In genomic region chr17:76034433-76035185, GRCh38 we compare ENCODE assay signal across 29 cellular contexts. TPM values are rescaled to one million over a fixed set of nuclear protein-coding genes. Genes with fewer than 3 reads are reported as not detected.
A peak's percentile ranks its signal among the peaks of the same experiment; 100 is the strongest.
DNase-seq lines count a peak whose midpoint lies in the region; FAIRE-seq and TF ChIP-seq lines count a peak whose summit lies in the region.
"Had no signal": no experiment of that assay in that cellular context is flagged by ENCODE, and none has a peak within 500 bp of the region (broad histone marks: within the 10 kb centered on the region; RNA-seq: fewer than 3 reads in every experiment).

No MANE protein-coding gene starts in this region.

- intact Hi-C loops in left ventricle myocardium inferior (cut with micrococcal nuclease): no loop called here

- H3K27me3 ChIP-seq in cardiac muscle cell: no peaks in the 10 kb centered on the region
- no peaks in the 10 kb centered on the region for H3K27me3 ChIP-seq in left ventricle myocardium inferior (ENCODE audit: low read depth)
- no peaks in the 10 kb centered on the region for H3K27me3 ChIP-seq in astrocyte (ENCODE audit: insufficient read depth, low read length)
- no peaks in the 10 kb centered on the region for H3K27me3 ChIP-seq in neuronal stem cell (ENCODE audit: control insufficient read depth in 3 of 3, insufficient read depth in 3 of 3, low read depth in 1 of 3, low read length in 3 of 3)
- H3K27me3 ChIP-seq: BE2C had no signal

- peak overlapping the region; percentile 44 for H3K27ac Mint-ChIP-seq in astrocyte (ENCODE audit: unreplicated experiment)
- H3K27ac Mint-ChIP-seq: activated CD4-positive, alpha-beta T cell treated with anti-CD3 and anti-CD28 coated beads for 36 hours; activated naive CD8-positive, alpha-beta T cell; immature natural killer cell had no signal

- no peak overlapping the region for H3K4me3 Mint-ChIP-seq in astrocyte (ENCODE audit: unreplicated experiment)
- H3K4me3 Mint-ChIP-seq: activated CD4-positive, alpha-beta T cell treated with anti-CD3 and anti-CD28 coated beads for 36 hours; activated naive CD8-positive, alpha-beta T cell; immature natural killer cell had no signal

- H3K23ac ChIP-seq in neuronal stem cell (ENCODE audit: low read depth, low read length, poor library complexity): no peak overlapping the region

- H3K9me3 ChIP-seq in cardiac muscle cell (ENCODE audit: low read depth): no peaks in the 10 kb centered on the region
- H3K9me3 ChIP-seq in left ventricle myocardium inferior (replicated peaks): no peaks in the 10 kb centered on the region
- peaks cover 4% of the 10 kb centered on the region for H3K9me3 ChIP-seq in astrocyte (ENCODE audit: insufficient read depth, low read depth, low read length)
- H3K9me3 ChIP-seq in neuronal stem cell (replicated peaks in 1 of 2; ENCODE audit: control insufficient read depth in 2 of 2, insufficient read depth in 1 of 2, low read depth in 1 of 2, low read length in 2 of 2): peaks cover 0 to 19% of the 10 kb centered on the region in 2 donors
- H3K9me3 ChIP-seq: psoas muscle had no signal

- H3K4me1 Mint-ChIP-seq in astrocyte (ENCODE audit: low read depth, unreplicated experiment): peaks cover under 1% of the 10 kb centered on the region

- H2AFZ ChIP-seq in astrocyte (ENCODE audit: low read depth, low read length) (no peak overlapping the region), neuronal stem cell (ENCODE audit: low read length) (no peak overlapping the region)

- FAIRE-seq in astrocyte (lab: Jason Lieb, UNC): no peak
- FAIRE-seq: colon, GM12892, HepG2, RCC 7860 had no signal

- H3K4ac ChIP-seq in neuronal stem cell (ENCODE audit: low read length): no peak overlapping the region

- H3K79me1 ChIP-seq in neuronal stem cell (ENCODE audit: low read depth, low read length): no peaks in the 10 kb centered on the region

- H3K14ac ChIP-seq in neuronal stem cell (ENCODE audit: low read length): no peak overlapping the region

- H3K36me3 Mint-ChIP-seq in astrocyte (ENCODE audit: low read depth, unreplicated experiment): peaks cover 18% of the 10 kb centered on the region
- H3K36me3 Mint-ChIP-seq: activated naive CD8-positive, alpha-beta T cell had no signal

- no peak for DNase-seq in cardiac muscle cell (ENCODE audit: low read depth in 1 of 2, low spot score in 1 of 2)
- no peak for DNase-seq in left ventricle myocardium inferior
- no peak for DNase-seq in astrocyte (ENCODE audit: low read depth)
- DNase-seq in neuronal stem cell (ENCODE audit: low spot score): no peak
- no peak for DNase-seq in GDM1 (lab: John Stamatoyannopoulos, UW)
- no peak for DNase-seq in iPS-NIHi7 (ENCODE audit: extremely low spot score)
- no peak for DNase-seq in SW 1271 (lab: John Stamatoyannopoulos, UW)
- DNase-seq: ACHN; activated CD4-positive, alpha-beta T cell treated with anti-CD3 and anti-CD28 coated beads for 36 hours; BE2C; CD8-positive, alpha-beta memory T cell; HCEC 1CT; hypothalamus; immature natural killer cell; Karpas-422; left cardiac atrium; mammary epithelial cell; NCI-H1417 treated with DMSO at 0.1 percent for 48 hours; NCI-H2081 treated with DMSO at 0.1 percent for 48 hours; NCI-H446; psoas muscle; SHP77 treated with DMSO at 0.1 percent for 48 hours; stimulated activated CD4-positive, alpha-beta T cell treated with anti-CD3 and anti-CD28 coated beads, Interleukin-4, amount 100 ng/mL, for 24 hours had no signal

- no CpG with 5 or more reads among the region's 10 CpGs for WGBS in neuronal stem cell (ENCODE audit: extremely low coverage in 2 of 2, insufficient read length in 2 of 2, insufficient replicate concordance in 1 of 2), 2 donors

- no peaks in the 10 kb centered on the region for H3K9me3 Mint-ChIP-seq in astrocyte (ENCODE audit: unreplicated experiment)
- H3K9me3 Mint-ChIP-seq: CD8-positive, alpha-beta memory T cell; immature natural killer cell had no signal

- no peak overlapping the region for H4K91ac ChIP-seq in neuronal stem cell (ENCODE audit: low read depth, low read length, poor library complexity)

- no peak overlapping the region for H2BK12ac ChIP-seq in neuronal stem cell (ENCODE audit: low read length)

- H2AK5ac ChIP-seq in neuronal stem cell (ENCODE audit: low read depth, low read length): no peak overlapping the region

- H3K4me1 ChIP-seq in cardiac muscle cell (ENCODE audit: low read depth): peaks cover 16% of the 10 kb centered on the region
- H3K4me1 ChIP-seq in left ventricle myocardium inferior: peaks cover 10% of the 10 kb centered on the region
- H3K4me1 ChIP-seq in astrocyte (ENCODE audit: insufficient read depth, low read length): peaks cover 4% of the 10 kb centered on the region
- H3K4me1 ChIP-seq in neuronal stem cell (ENCODE audit: control insufficient read depth in 2 of 2, insufficient read depth in 1 of 2, low read depth in 1 of 2, low read length in 2 of 2): peaks cover 3 to 10% of the 10 kb centered on the region in 2 donors
- H3K4me1 ChIP-seq: psoas muscle had no signal

- H3K4me2 ChIP-seq in astrocyte (ENCODE audit: low read length) (no peak overlapping the region), neuronal stem cell (ENCODE audit: insufficient read depth, low read length, poor library complexity, severe bottlenecking) (no peak overlapping the region)

- H2BK120ac ChIP-seq in neuronal stem cell (ENCODE audit: low read depth, low read length): no peak overlapping the region

- H3K79me2 ChIP-seq in astrocyte (ENCODE audit: insufficient read depth, low read length): no peaks in the 10 kb centered on the region

- H4K8ac ChIP-seq in neuronal stem cell (ENCODE audit: low read depth, low read length): no peak overlapping the region

- H3K27ac ChIP-seq in cardiac muscle cell: peak overlapping the region; percentile 62
- no peak overlapping the region for H3K27ac ChIP-seq in left ventricle myocardium inferior (replicated peaks)
- H3K27ac ChIP-seq in astrocyte (ENCODE audit: low read depth, low read length): no peak overlapping the region
- no peak overlapping the region for H3K27ac ChIP-seq in neuronal stem cell (replicated peaks; ENCODE audit: low read length)
- H3K27ac ChIP-seq: psoas muscle had no signal

- H3K9ac ChIP-seq in astrocyte (ENCODE audit: low read length) (no peak overlapping the region), neuronal stem cell (ENCODE audit: low read depth, low read length, poor library complexity) (peak overlapping the region; percentile 36)

- no peak overlapping the region for H2BK5ac ChIP-seq in neuronal stem cell (ENCODE audit: low read length)

- H4K20me1 ChIP-seq in astrocyte (ENCODE audit: insufficient read depth, low read length): peaks cover 21% of the 10 kb centered on the region

- no peak overlapping the region for H3K18ac ChIP-seq in neuronal stem cell (ENCODE audit: low read length)

- H3K4me3 ChIP-seq in cardiac muscle cell: no peak overlapping the region
- no peak overlapping the region for H3K4me3 ChIP-seq in left ventricle myocardium inferior
- no peak overlapping the region for H3K4me3 ChIP-seq in astrocyte (ENCODE audit: insufficient read depth, low read depth, low read length)
- H3K4me3 ChIP-seq in neuronal stem cell (ENCODE audit: low read length in 2 of 2): no peak overlapping the region
- H3K4me3 ChIP-seq: psoas muscle had no signal

- no peak overlapping the region for H2BK15ac ChIP-seq in neuronal stem cell (ENCODE audit: low read length)

- H3K36me3 ChIP-seq in cardiac muscle cell (peaks cover 9% of the 10 kb centered on the region), left ventricle myocardium inferior (peaks cover 19% of the 10 kb centered on the region), astrocyte (ENCODE audit: insufficient read depth, low read length) (peaks cover 20% of the 10 kb centered on the region), neuronal stem cell (replicated peaks in 1 of 2; ENCODE audit: control insufficient read depth in 2 of 2, insufficient read depth in 2 of 2, low read length in 2 of 2) (peaks cover 6 to 30% of the 10 kb centered on the region in 2 donors)

- TF ChIP-seq CTCF in cardiac muscle cell (IDR thresholded peaks at IDR 0.05; ENCODE audit: low read depth, low read length) (no peak), left ventricle myocardium inferior (IDR thresholded peaks at IDR 0.05; ENCODE audit: borderline replicate concordance) (no peak), astrocyte (IDR thresholded peaks at IDR 0.05; ENCODE audit: insufficient read depth, low read depth, low read length) (no peak)

- H3K27me3 Mint-ChIP-seq in astrocyte (ENCODE audit: low read depth, unreplicated experiment): no peaks in the 10 kb centered on the region
- H3K27me3 Mint-ChIP-seq: activated CD4-positive, alpha-beta T cell treated with anti-CD3 and anti-CD28 coated beads for 36 hours; activated naive CD8-positive, alpha-beta T cell had no signal

RNA-seq across cellular contexts. Expression of gene EVPL, which starts 7.5 kb away (rescaled TPM):
- total RNA-seq in cardiac muscle cell (0.09 TPM in 1 of 2 replicates, not detected in the other), left ventricle myocardium inferior (not detected), astrocyte (not detected in 2 replicates)
- polyA plus RNA-seq in cardiac muscle cell: 1.0 TPM in 1 of 2 replicates, not detected in the other
- polyA plus RNA-seq in neuronal stem cell (2013, experiment 1 of 2): not detected
- polyA plus RNA-seq in neuronal stem cell (2013, experiment 2 of 2): not detected
- polyA plus RNA-seq: CD8-positive, alpha-beta memory T cell; immature natural killer cell had no signal

RNA-seq across cellular contexts. Expression of gene CDK3, which starts 34.0 kb away (rescaled TPM):
- total RNA-seq in cardiac muscle cell (13.4 and 14.3 TPM in 2 replicates), left ventricle myocardium inferior (1.8 TPM), astrocyte (5.0 and 7.5 TPM in 2 replicates)
- polyA plus RNA-seq in cardiac muscle cell: 12.2 and 18.5 TPM in 2 replicates
- polyA plus RNA-seq in neuronal stem cell (2013, experiment 1 of 2): 5.4 TPM
- polyA plus RNA-seq in neuronal stem cell (2013, experiment 2 of 2): 5.3 TPM
- polyA plus RNA-seq: CD8-positive, alpha-beta memory T cell had no signal

RNA-seq across cellular contexts. Expression of gene SRP68, which starts 37.7 kb away (rescaled TPM):
- total RNA-seq in cardiac muscle cell: 33.4 and 55.4 TPM in 2 replicates
- polyA plus RNA-seq in cardiac muscle cell: 103 and 123 TPM in 2 replicates
- total RNA-seq in left ventricle myocardium inferior: 57.4 TPM
- 74.3 and 75.3 TPM in 2 replicates for total RNA-seq in astrocyte
- polyA plus RNA-seq in neuronal stem cell (2013, experiment 1 of 2): 51.0 TPM
- 51.5 TPM for polyA plus RNA-seq in neuronal stem cell (2013, experiment 2 of 2)

RNA-seq across cellular contexts. Expression of gene GALR2, which starts 40.0 kb away (rescaled TPM):
- total RNA-seq in cardiac muscle cell (0.32 TPM in 1 of 2 replicates, not detected in the other), left ventricle myocardium inferior (not detected), astrocyte (0.36 TPM in 1 of 2 replicates, not detected in the other)
- 0.55 TPM in 1 of 2 replicates, not detected in the other for polyA plus RNA-seq in cardiac muscle cell
- polyA plus RNA-seq in neuronal stem cell (2013, experiment 1 of 2): not detected
- polyA plus RNA-seq in neuronal stem cell (2013, experiment 2 of 2): 0.03 TPM
- total RNA-seq: left cardiac atrium, mammary epithelial cell, ureter had no signal
- polyA plus RNA-seq: CD8-positive, alpha-beta memory T cell had no signal

RNA-seq across cellular contexts. Expression of gene ZACN, which starts 44.4 kb away (rescaled TPM):
- not detected in 2 replicates for total RNA-seq in cardiac muscle cell
- polyA plus RNA-seq in cardiac muscle cell: 5.8 and 33.8 TPM in 2 replicates
- total RNA-seq in left ventricle myocardium inferior: not detected
- 0.23 TPM in 1 of 2 replicates, not detected in the other for total RNA-seq in astrocyte
- not detected for polyA plus RNA-seq in neuronal stem cell (2013, experiment 1 of 2)
- polyA plus RNA-seq in neuronal stem cell (2013, experiment 2 of 2): not detected
- total RNA-seq: left cardiac atrium, mammary epithelial cell, ureter had no signal
- polyA plus RNA-seq: mammary epithelial cell had no signal
